In genomic region chr7:101947899-101948298, GRCh38 we compare ENCODE assay signal across 10 cellular contexts.
A peak's percentile ranks its signal among the peaks of the same experiment; 100 is the strongest.
DNase-seq lines count a peak whose midpoint lies in the region; ATAC-seq and TF ChIP-seq lines count a peak whose summit lies in the region.
"Had no signal": no experiment of that assay in that cellular context is flagged by ENCODE, and none has a peak within 500 bp of the region (broad histone marks: within the 10 kb centered on the region; RNA-seq: fewer than 3 reads in every experiment).

No MANE protein-coding gene starts in this region.

- H3K4me3 ChIP-seq in cardiac muscle cell, result no peak overlapping the region
- H3K4me3 ChIP-seq in smooth muscle cell, result no peak overlapping the region

- peak overlapping the region; percentile 94 for H3K27ac ChIP-seq in cardiac muscle cell
- H3K27ac ChIP-seq in smooth muscle cell (ENCODE audit: low read depth), result peak overlapping the region; percentile 41

- peak; percentile 54 for ATAC-seq in SK-N-SH treated with all-trans-retinoic acid at 6 μM for 48 hours
- no peak for ATAC-seq in activated CD4-positive, alpha-beta T cell treated with anti-CD3 and anti-CD28 coated beads for 36 hours

- CTCF ChIA-PET in activated CD4-positive, alpha-beta T cell treated with anti-CD3 and anti-CD28 coated beads for 36 hours (lab: Charles Lee), result no interaction called here

- H3K4me1 ChIP-seq in cardiac muscle cell (ENCODE audit: low read depth) (peaks cover 54% of the 10 kb centered on the region), smooth muscle cell (ENCODE audit: low read depth) (peaks cover 18% of the 10 kb centered on the region)

- H3K79me2 ChIP-seq in smooth muscle cell (ENCODE audit: low read depth), result peaks cover 91% of the 10 kb centered on the region

- H3K9me3 ChIP-seq in cardiac muscle cell (ENCODE audit: low read depth) (no peaks in the 10 kb centered on the region), smooth muscle cell (replicated peaks; ENCODE audit: low read depth) (no peaks in the 10 kb centered on the region)

- no peaks in the 10 kb centered on the region for H3K36me3 Mint-ChIP-seq in activated CD4-positive, alpha-beta T cell treated with anti-CD3 and anti-CD28 coated beads for 36 hours (ENCODE audit: low read depth)

- WGBS in smooth muscle cell (ENCODE audit: low lambda C conversion rate), result 38% methylated on average over 10 of the region's 10 CpGs

- H3F3A ChIP-seq in smooth muscle cell (ENCODE audit: low read depth), result peaks cover 22% of the 10 kb centered on the region

- POLR2A ChIA-PET in activated CD4-positive, alpha-beta T cell treated with anti-CD3 and anti-CD28 coated beads for 36 hours (lab: Charles Lee), result no interaction called here

- no peak overlapping the region for H2AFZ ChIP-seq in smooth muscle cell (ENCODE audit: low read depth)

- H3K27me3 Mint-ChIP-seq in activated CD4-positive, alpha-beta T cell treated with anti-CD3 and anti-CD28 coated beads for 36 hours, result no peaks in the 10 kb centered on the region

- H3K4me2 ChIP-seq in smooth muscle cell, result peak overlapping the region; percentile 60

- H4K20me1 ChIP-seq in smooth muscle cell (ENCODE audit: low read depth), result peaks cover 56% of the 10 kb centered on the region

- no peaks in the 10 kb centered on the region for H3K9me3 Mint-ChIP-seq in activated CD4-positive, alpha-beta T cell treated with anti-CD3 and anti-CD28 coated beads for 36 hours (ENCODE audit: low read depth)

- TF ChIP-seq CTCF in cardiac muscle cell (IDR thresholded peaks at IDR 0.05; ENCODE audit: low read depth, low read length) (no peak), smooth muscle cell (IDR thresholded peaks at IDR 0.05; ENCODE audit: borderline replicate concordance, insufficient read depth, poor library complexity, severe bottlenecking) (no peak)

- H3K4me1 Mint-ChIP-seq in activated CD4-positive, alpha-beta T cell treated with anti-CD3 and anti-CD28 coated beads for 36 hours, result peaks cover 4% of the 10 kb centered on the region

- H3K36me3 ChIP-seq in cardiac muscle cell (no peaks in the 10 kb centered on the region), smooth muscle cell (ENCODE audit: low read depth) (no peaks in the 10 kb centered on the region)

- intact Hi-C loops in activated CD4-positive, alpha-beta T cell treated with anti-CD3 and anti-CD28 coated beads for 36 hours (cut with DNase I, micrococcal nuclease), result no loop called here

- H3K4me3 Mint-ChIP-seq in activated CD4-positive, alpha-beta T cell treated with anti-CD3 and anti-CD28 coated beads for 36 hours, result no peak overlapping the region

- H3K9ac ChIP-seq in smooth muscle cell (ENCODE audit: low read depth), result peak overlapping the region; percentile 14

- DNase-seq in NCI-H1417 (lab: John Stamatoyannopoulos, UW) (peak in 2 of 3 experiments; percentile 91 to 98), cardiac muscle cell (ENCODE audit: low read depth in 1 of 2, low spot score in 1 of 2) (peak; percentile 58 to 80), smooth muscle cell (lab: John Stamatoyannopoulos, UW; ENCODE audit: unreplicated experiment) (no peak), NCI-H524 treated with DMSO at 0.1 percent for 48 hours (lab: John Stamatoyannopoulos, UW) (no peak), epidermal melanocyte (ENCODE audit: insufficient read length, low spot score) (no peak), medulla oblongata (ENCODE audit: extremely low spot score) (no peak)
- DNase-seq in activated CD4-positive, alpha-beta T cell treated with anti-CD3 and anti-CD28 coated beads for 36 hours, result no peak
- DNase-seq: activated CD8-positive, alpha-beta memory T cell treated with anti-CD3 and anti-CD28 coated beads for 24 hours; effector memory CD4-positive, alpha-beta T cell had no signal

- H3K27ac Mint-ChIP-seq in activated CD4-positive, alpha-beta T cell treated with anti-CD3 and anti-CD28 coated beads for 36 hours, result no peak overlapping the region

- H3K27me3 ChIP-seq in cardiac muscle cell (no peaks in the 10 kb centered on the region), smooth muscle cell (ENCODE audit: low read depth) (no peaks in the 10 kb centered on the region)

TF ChIP-seq in SK-N-SH treated with all-trans-retinoic acid at 6 μM for 48 hours, 23 proteins besides CTCF, POLR2A, EP300 and RAD21 (continues in another document):
- no peak for TF ChIP-seq ZNF565 (CRISPR knock-in tag; conservative IDR thresholded peaks at IDR 0.05; ENCODE audit: low read depth)
- no peak for TF ChIP-seq ARNTL (CRISPR knock-in tag; IDR thresholded peaks at IDR 0.05; ENCODE audit: borderline replicate concordance, low read depth)
- TF ChIP-seq, protein P1, sequence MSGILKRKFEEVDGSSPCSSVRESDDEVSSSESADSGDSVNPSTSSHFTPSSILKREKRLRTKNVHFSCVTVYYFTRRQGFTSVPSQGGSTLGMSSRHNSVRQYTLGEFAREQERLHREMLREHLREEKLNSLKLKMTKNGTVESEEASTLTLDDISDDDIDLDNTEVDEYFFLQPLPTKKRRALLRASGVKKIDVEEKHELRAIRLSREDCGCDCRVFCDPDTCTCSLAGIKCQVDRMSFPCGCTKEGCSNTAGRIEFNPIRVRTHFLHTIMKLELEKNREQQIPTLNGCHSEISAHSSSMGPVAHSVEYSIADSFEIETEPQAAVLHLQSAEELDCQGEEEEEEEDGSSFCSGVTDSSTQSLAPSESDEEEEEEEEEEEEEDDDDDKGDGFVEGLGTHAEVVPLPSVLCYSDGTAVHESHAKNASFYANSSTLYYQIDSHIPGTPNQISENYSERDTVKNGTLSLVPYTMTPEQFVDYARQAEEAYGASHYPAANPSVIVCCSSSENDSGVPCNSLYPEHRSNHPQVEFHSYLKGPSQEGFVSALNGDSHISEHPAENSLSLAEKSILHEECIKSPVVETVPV (CRISPR knock-in tag; IDR thresholded peaks at IDR 0.05), result no peak
- no peak for TF ChIP-seq PPARA (CRISPR knock-in tag; IDR thresholded peaks at IDR 0.05; ENCODE audit: borderline replicate concordance)
- TF ChIP-seq TCF4 (CRISPR knock-in tag; IDR thresholded peaks at IDR 0.05; ENCODE audit: borderline replicate concordance), result peak; percentile 85
- peak; percentile 38; the same call in 1 of the 2 replicates for TF ChIP-seq ZC3H10 (CRISPR knock-in tag; IDR thresholded peaks at IDR 0.05)
- no peak for TF ChIP-seq CSDC2 (CRISPR knock-in tag; IDR thresholded peaks at IDR 0.05)
- no peak for TF ChIP-seq ZFP30 (CRISPR knock-in tag; IDR thresholded peaks at IDR 0.05)
- TF ChIP-seq GLIS3 (CRISPR knock-in tag; IDR thresholded peaks at IDR 0.05), result 0 out of 2 replicates have a peak, but pooled peaks have one; percentile 11
- no peak for TF ChIP-seq BACH2 (CRISPR knock-in tag; IDR thresholded peaks at IDR 0.05; ENCODE audit: borderline replicate concordance)
- TF ChIP-seq ZNF8 (CRISPR knock-in tag; IDR thresholded peaks at IDR 0.05), result no peak
- no peak for TF ChIP-seq SNAI2 (CRISPR knock-in tag; IDR thresholded peaks at IDR 0.05)
- TF ChIP-seq CREB5 (CRISPR knock-in tag; IDR thresholded peaks at IDR 0.05; ENCODE audit: low read depth), result no peak
- TF ChIP-seq ZFP3 (CRISPR knock-in tag; IDR thresholded peaks at IDR 0.05), result 0 out of 2 replicates have a peak, but pooled peaks have one; percentile 24
- no peak for TF ChIP-seq ESRRG (CRISPR knock-in tag; IDR thresholded peaks at IDR 0.05)
- TF ChIP-seq ZNF70 (CRISPR knock-in tag; IDR thresholded peaks at IDR 0.05), result no peak
- TF ChIP-seq POU6F1 (CRISPR knock-in tag; IDR thresholded peaks at IDR 0.05; ENCODE audit: borderline replicate concordance, low read depth), result no peak
- no peak for TF ChIP-seq TOX (CRISPR knock-in tag; IDR thresholded peaks at IDR 0.05; ENCODE audit: borderline replicate concordance)
- TF ChIP-seq RARB (CRISPR knock-in tag; IDR thresholded peaks at IDR 0.05), result no peak
- TF ChIP-seq OSR1 (CRISPR knock-in tag; IDR thresholded peaks at IDR 0.05), result no peak
- TF ChIP-seq ISL1 (CRISPR knock-in tag; IDR thresholded peaks at IDR 0.05), result no peak; the same call in 1 of the 2 replicates

Comparison
In these comparisons a context has a peak if more than half of its experiments do, and no peak if none do; other contexts are left out.
1. DNase-seq: peak in NCI-H1417 (2 of 3) and cardiac muscle cell (2 of 2); none in smooth muscle cell (single experiment), NCI-H524 treated with DMSO at 0.1 percent for 48 hours (single experiment), activated CD4-positive, alpha-beta T cell treated with anti-CD3 and anti-CD28 coated beads for 36 hours (single experiment), epidermal melanocyte (single experiment) and medulla oblongata (single experiment).